ENCODE assay signal across 8 cellular contexts in genomic region chr20:33992145-33992922, GRCh38. TPM values are rescaled to one million over a fixed set of nuclear protein-coding genes. Genes with fewer than 3 reads are reported as not detected.
DNase-seq lines count a peak whose midpoint lies in the region; ATAC-seq and TF ChIP-seq lines count a peak whose summit lies in the region.

No MANE protein-coding gene starts in this region.

- H3K27ac Mint-ChIP-seq in activated CD8-positive, alpha-beta T cell treated with anti-CD3 and anti-CD28 coated beads for 36 hours = peak overlapping the region; percentile 96
- peak overlapping the region; percentile 99 for H3K27ac Mint-ChIP-seq in stimulated activated naive B cell treated with anti-CD40 and anti-IgM and Interleukin-4, amounts not matched to agents 10 μg/mL and 1 μg/mL and 100 μg/mL, for 72 hours

- CTCF ChIA-PET in activated CD8-positive, alpha-beta T cell treated with anti-CD3 and anti-CD28 coated beads for 36 hours (lab: Charles Lee) = interaction anchor here (0.8 to 1.7 kb wide), 9 partner anchors 12 to 325 kb away, joined by 3 to 4 read pairs (median 3); partner anchors contain the start of gene PXMP4

- H3K4me3 ChIP-seq in iPS DF 6.9 (ENCODE audit: low read length) = peak overlapping the region; percentile 33; the same call in 1 of the 2 replicates

- POLR2A ChIA-PET in activated CD8-positive, alpha-beta T cell treated with anti-CD3 and anti-CD28 coated beads for 36 hours (lab: Charles Lee) = interaction anchor here (0.9 to 2.3 kb wide), 7 partner anchors 12 to 120 kb away, joined by 3 to 20 read pairs (median 3); partner anchors contain the start of gene EIF2S2

- H3K4me1 ChIP-seq in iPS DF 6.9 (ENCODE audit: control insufficient read depth, insufficient read depth, low read length) = no peaks in the 10 kb centered on the region

- no peak for DNase-seq in activated T-cell treated with anti-CD3 and anti-CD28 coated beads, Interleukin-2, amount 50 U/mL, for 4 hours
- DNase-seq in activated T-cell treated with anti-CD3 and anti-CD28 coated beads, Interleukin-2, amount 50 U/mL, for 1 hour = no peak
- DNase-seq in activated CD8-positive, alpha-beta T cell treated with anti-CD3 and anti-CD28 coated beads for 36 hours = no peak
- DNase-seq in iPS DF 6.9 (ENCODE audit: low read depth, low spot score) = no peak
- DNase-seq in stimulated activated naive B cell treated with anti-CD40 and anti-IgM and Interleukin-4, amounts not matched to agents 10 μg/mL and 1 μg/mL and 100 μg/mL, for 72 hours = no peak
- DNase-seq in NCI-H187 treated with DMSO at 0.1 percent for 48 hours (lab: John Stamatoyannopoulos, UW) = no peak
- DNase-seq in NCI-H524 treated with DMSO at 0.1 percent for 48 hours (lab: John Stamatoyannopoulos, UW) = no peak

- H3K9me3 Mint-ChIP-seq in activated T-cell treated with anti-CD3 and anti-CD28 coated beads, Interleukin-2, amount 50 U/mL, for 4 hours = no peaks in the 10 kb centered on the region
- H3K9me3 Mint-ChIP-seq in activated CD8-positive, alpha-beta T cell treated with anti-CD3 and anti-CD28 coated beads for 36 hours = no peaks in the 10 kb centered on the region
- no peaks in the 10 kb centered on the region for H3K9me3 Mint-ChIP-seq in stimulated activated naive B cell treated with anti-CD40 and anti-IgM and Interleukin-4, amounts not matched to agents 10 μg/mL and 1 μg/mL and 100 μg/mL, for 72 hours

- no peaks in the 10 kb centered on the region for H3K36me3 ChIP-seq in iPS DF 6.9 (ENCODE audit: control insufficient read depth, insufficient read depth, low read length)

- WGBS in iPS DF 6.9 (ENCODE audit: insufficient coverage, insufficient read length) = no CpG with 5 or more reads among the region's 20 CpGs

- no peak for ATAC-seq in activated T-cell treated with anti-CD3 and anti-CD28 coated beads, Interleukin-2, amount 50 U/mL, for 4 hours
- ATAC-seq in activated CD8-positive, alpha-beta T cell treated with anti-CD3 and anti-CD28 coated beads for 36 hours = no peak
- no peak for ATAC-seq in stimulated activated naive B cell treated with anti-CD40 and anti-IgM and Interleukin-4, amounts not matched to agents 10 μg/mL and 1 μg/mL and 100 μg/mL, for 72 hours (replicated peaks)
- no peak for ATAC-seq in GM18502 (IDR thresholded peaks at IDR 0.05; ENCODE audit: poor library complexity, unreplicated experiment)

- no peaks in the 10 kb centered on the region for H3K9me3 ChIP-seq in iPS DF 6.9 (ENCODE audit: control insufficient read depth, insufficient read depth, low read length)

- H3K27ac ChIP-seq in iPS DF 6.9 (ENCODE audit: low read length) = no peak overlapping the region

- peaks cover 46% of the 10 kb centered on the region for H3K4me1 Mint-ChIP-seq in activated T-cell treated with anti-CD3 and anti-CD28 coated beads, Interleukin-2, amount 50 U/mL, for 4 hours (ENCODE audit: low read depth)
- H3K4me1 Mint-ChIP-seq in activated CD8-positive, alpha-beta T cell treated with anti-CD3 and anti-CD28 coated beads for 36 hours (ENCODE audit: low read depth) = peaks cover 46% of the 10 kb centered on the region
- H3K4me1 Mint-ChIP-seq in stimulated activated naive B cell treated with anti-CD40 and anti-IgM and Interleukin-4, amounts not matched to agents 10 μg/mL and 1 μg/mL and 100 μg/mL, for 72 hours = peaks cover 28 to 63% of the 10 kb centered on the region in 2 donors

- peak overlapping the region; percentile 96 for H3K4me3 Mint-ChIP-seq in activated T-cell treated with anti-CD3 and anti-CD28 coated beads, Interleukin-2, amount 50 U/mL, for 4 hours
- peak overlapping the region; percentile 98 for H3K4me3 Mint-ChIP-seq in activated CD8-positive, alpha-beta T cell treated with anti-CD3 and anti-CD28 coated beads for 36 hours
- H3K4me3 Mint-ChIP-seq in stimulated activated naive B cell treated with anti-CD40 and anti-IgM and Interleukin-4, amounts not matched to agents 10 μg/mL and 1 μg/mL and 100 μg/mL, for 72 hours = peak overlapping the region; percentile 85 to 94

- no peak for TF ChIP-seq CTCF in activated CD8-positive, alpha-beta T cell treated with anti-CD3 and anti-CD28 coated beads for 36 hours (IDR thresholded peaks at IDR 0.05)

- no peaks in the 10 kb centered on the region for H3K27me3 Mint-ChIP-seq in activated T-cell treated with anti-CD3 and anti-CD28 coated beads, Interleukin-2, amount 50 U/mL, for 4 hours (ENCODE audit: low read depth)
- H3K27me3 Mint-ChIP-seq in activated CD8-positive, alpha-beta T cell treated with anti-CD3 and anti-CD28 coated beads for 36 hours = no peaks in the 10 kb centered on the region
- H3K27me3 Mint-ChIP-seq in stimulated activated naive B cell treated with anti-CD40 and anti-IgM and Interleukin-4, amounts not matched to agents 10 μg/mL and 1 μg/mL and 100 μg/mL, for 72 hours = no peaks in the 10 kb centered on the region

- intact Hi-C loops in activated CD8-positive, alpha-beta T cell treated with anti-CD3 and anti-CD28 coated beads for 36 hours (cut with micrococcal nuclease) = no loop called here

- no peaks in the 10 kb centered on the region for H3K27me3 ChIP-seq in iPS DF 6.9 (ENCODE audit: control insufficient read depth, insufficient read depth, low read length)

- H3K36me3 Mint-ChIP-seq in activated T-cell treated with anti-CD3 and anti-CD28 coated beads, Interleukin-2, amount 50 U/mL, for 4 hours (ENCODE audit: insufficient read depth) = no peaks in the 10 kb centered on the region
- H3K36me3 Mint-ChIP-seq in activated CD8-positive, alpha-beta T cell treated with anti-CD3 and anti-CD28 coated beads for 36 hours (ENCODE audit: low read depth) = peaks cover 32% of the 10 kb centered on the region
- peaks cover 17% of the 10 kb centered on the region in 2 donors for H3K36me3 Mint-ChIP-seq in stimulated activated naive B cell treated with anti-CD40 and anti-IgM and Interleukin-4, amounts not matched to agents 10 μg/mL and 1 μg/mL and 100 μg/mL, for 72 hours

RNA-seq across cellular contexts. Expression of gene RALY, which starts 1.4 kb away (rescaled TPM):
- total RNA-seq in activated T-cell treated with anti-CD3 and anti-CD28 coated beads, Interleukin-2, amount 50 U/mL, for 4 hours = 100 to 1,000 TPM; 142 to 148 (median 144) TPM
- 100 to 1,000 TPM; 151 to 153 TPM for total RNA-seq in activated CD8-positive, alpha-beta T cell treated with anti-CD3 and anti-CD28 coated beads for 36 hours
